ENCODE assay signal across 1 cellular context in genomic region chr15:56205061-56205876, GRCh38.
TF ChIP-seq lines count a peak whose summit lies in the region.

No MANE protein-coding gene starts in this region.

TF ChIP-seq in GM23338, 12 proteins besides CTCF, POLR2A, EP300 and RAD21 (continued from another document):
- TF ChIP-seq ZNF462 (CRISPR knock-in tag; IDR thresholded peaks at IDR 0.05): no peak
